ENCODE assay signal across 8 cellular contexts in genomic region chr19:12801466-12802266, GRCh38. TPM values are rescaled to one million over a fixed set of nuclear protein-coding genes. Genes with fewer than 3 reads are reported as not detected.
DNase-seq lines count a peak whose midpoint lies in the region; ATAC-seq and TF ChIP-seq lines count a peak whose summit lies in the region.

Gene PRDX2, minus strand, starts transcription at chr19:12801800. Its CDS starts 539 bp downstream, at chr19:12801261.
Gene THSD8, plus strand, starts transcription at chr19:12802069. Its CDS starts 3 bp downstream, at chr19:12802072.

- CTCF ChIA-PET in activated naive CD4-positive, alpha-beta T cell treated with anti-CD3 and anti-CD28 coated beads for 36 hours (lab: Charles Lee): interaction anchor here (0.6 to 13.8 kb wide), 4 partner anchors 25 to 162 kb away, joined by 3 to 341 read pairs (median 156); partner anchors contain the start of gene HOOK2

- in situ Hi-C loops in transverse colon (cut with MboI; ENCODE audit: low pct_ligation_motif_present in 1 of 4, low pct_unique_long_range_greater_than_20kb in 1 of 4, low sequenced_read_pairs in 3 of 4): no loop called here

- TF ChIP-seq CTCF in RWPE2 (IDR thresholded peaks at IDR 0.05; ENCODE audit: poor library complexity, severe bottlenecking): no peak
- TF ChIP-seq CTCF in gastroesophageal sphincter (IDR thresholded peaks at IDR 0.05): peak in 2 of 4 experiments; percentile 3 to 6
- TF ChIP-seq CTCF in neural cell (IDR thresholded peaks at IDR 0.05; ENCODE audit: poor library complexity, severe bottlenecking): peak; percentile 49
- TF ChIP-seq CTCF in transverse colon (IDR thresholded peaks at IDR 0.05): peak in 2 of 5 experiments; percentile 16 to 34

- H3K4me3 ChIP-seq in RWPE2 (ENCODE audit: severe bottlenecking) (peak within 1 kb of the TSS; percentile 72), gastroesophageal sphincter (peak within 1 kb of the TSS; percentile 73 to 88), neural cell (ENCODE audit: low read length) (peak within 1 kb of the TSS; percentile 95), transverse colon (peak within 1 kb of the TSS; percentile 36 to 84 (median 75))

- no peaks in the 10 kb centered on the region for H3K27me3 Mint-ChIP-seq in activated naive CD4-positive, alpha-beta T cell treated with anti-CD3 and anti-CD28 coated beads for 36 hours (ENCODE audit: low read depth)

- H2AFZ ChIP-seq in neural cell (ENCODE audit: low read depth, low read length): peak within 1 kb of the TSS; percentile 83

- H3K36me3 ChIP-seq in RWPE2 (ENCODE audit: low read depth) (peaks cover 19% of the 10 kb centered on the region), gastroesophageal sphincter (peaks cover 0 to 39% of the 10 kb centered on the region in 2 donors), neural cell (ENCODE audit: insufficient read depth, low read length) (no peaks in the 10 kb centered on the region), transverse colon (no peaks in the 10 kb centered on the region)

- H3K4me2 ChIP-seq in neural cell (ENCODE audit: low read length): peak within 1 kb of the TSS; percentile 93

- WGBS in gastroesophageal sphincter (ENCODE audit: low coverage in 1 of 2), 2 donors: 0% methylated on average over 1 to 13 of the region's 78 CpGs
- WGBS in transverse colon (ENCODE audit: low coverage in 1 of 2), 2 donors: 0% methylated on average over 60 of the region's 78 CpGs; no CpG with 5 or more reads in 1 of the 2 donors

- peak within 1 kb of the TSS; percentile 91 for H3K4me3 Mint-ChIP-seq in activated naive CD4-positive, alpha-beta T cell treated with anti-CD3 and anti-CD28 coated beads for 36 hours

- H3K9me3 ChIP-seq in RWPE2 (ENCODE audit: severe bottlenecking) (no peaks in the 10 kb centered on the region), gastroesophageal sphincter (no peaks in the 10 kb centered on the region), neural cell (ENCODE audit: low read length) (no peaks in the 10 kb centered on the region), transverse colon (no peaks in the 10 kb centered on the region)

- H3K27me3 ChIP-seq in RWPE2 (ENCODE audit: insufficient read depth, poor library complexity, severe bottlenecking) (no peaks in the 10 kb centered on the region), gastroesophageal sphincter (no peaks in the 10 kb centered on the region), neural cell (ENCODE audit: insufficient read depth, low read depth, low read length) (no peaks in the 10 kb centered on the region), transverse colon (no peaks in the 10 kb centered on the region)

- intact Hi-C loops in activated naive CD4-positive, alpha-beta T cell treated with anti-CD3 and anti-CD28 coated beads for 36 hours (cut with micrococcal nuclease): loop anchor here (1.0 kb wide), 1 partner anchor 10 kb away; the partner anchor contains the start of gene JUNB
- intact Hi-C loops in transverse colon (cut with DNase I; ENCODE audit: low total_unique reads): loop anchor here (5.0 kb wide), 1 partner anchor 34 kb away; no protein-coding TSS in a partner anchor

- TF ChIP-seq POLR2A in gastroesophageal sphincter (IDR thresholded peaks at IDR 0.05): peak; percentile 75 to 84
- peak; percentile 98 for TF ChIP-seq POLR2A in transverse colon (IDR thresholded peaks at IDR 0.05)

- H3K27ac ChIP-seq in RWPE2 (ENCODE audit: poor library complexity, severe bottlenecking) (peak within 1 kb of the TSS; percentile 60), gastroesophageal sphincter (peak within 1 kb of the TSS; percentile 60 to 89 (median 86)), neural cell (ENCODE audit: low read length) (peak within 1 kb of the TSS; percentile 85), transverse colon (peak within 1 kb of the TSS; percentile 80 to 88 (median 84))

- TF ChIP-seq EP300 in gastroesophageal sphincter (IDR thresholded peaks at IDR 0.05): no peak
- TF ChIP-seq EP300 in neural cell (conservative IDR thresholded peaks at IDR 0.05; ENCODE audit: poor library complexity, severe bottlenecking): peak; percentile 72
- no peak for TF ChIP-seq EP300 in transverse colon (IDR thresholded peaks at IDR 0.05; ENCODE audit: low read depth)

- H3K36me3 Mint-ChIP-seq in activated naive CD4-positive, alpha-beta T cell treated with anti-CD3 and anti-CD28 coated beads for 36 hours (ENCODE audit: low read depth): peaks cover 14% of the 10 kb centered on the region

- no peaks in the 10 kb centered on the region for H3K9me2 ChIP-seq in neural cell (ENCODE audit: insufficient read depth, low read length)

- peak; percentile 38 for TF ChIP-seq RAD21 in neural cell (conservative IDR thresholded peaks at IDR 0.05)

- ATAC-seq in RWPE2 (ENCODE audit: low read depth) (peak; percentile 71), gastroesophageal sphincter (peak; percentile 79), GM21786 (IDR thresholded peaks at IDR 0.05; ENCODE audit: unreplicated experiment) (no peak)

- H3K27ac Mint-ChIP-seq in activated naive CD4-positive, alpha-beta T cell treated with anti-CD3 and anti-CD28 coated beads for 36 hours: peak within 1 kb of the TSS; percentile 80

- H3K79me2 ChIP-seq in neural cell (replicated peaks; ENCODE audit: insufficient read depth, low read length): peaks cover 19% of the 10 kb centered on the region

- peak within 1 kb of the TSS; percentile 97 for H3K9ac ChIP-seq in neural cell (ENCODE audit: low read length)

- H3K4me1 Mint-ChIP-seq in activated naive CD4-positive, alpha-beta T cell treated with anti-CD3 and anti-CD28 coated beads for 36 hours (ENCODE audit: low read depth): peaks cover 29% of the 10 kb centered on the region

- no peaks in the 10 kb centered on the region for H4K20me1 ChIP-seq in neural cell (ENCODE audit: insufficient read depth)

- no peaks in the 10 kb centered on the region for H3K9me3 Mint-ChIP-seq in activated naive CD4-positive, alpha-beta T cell treated with anti-CD3 and anti-CD28 coated beads for 36 hours

- no peaks in the 10 kb centered on the region for H3F3A ChIP-seq in neural cell (ENCODE audit: insufficient read depth, low read length, poor library complexity, severe bottlenecking)

- DNase-seq in EH (ENCODE audit: low read depth) (peak; percentile 66), KG1 (lab: John Stamatoyannopoulos, UW) (peak; percentile 37), RWPE2 (ENCODE audit: low spot score) (peak; percentile 82), transverse colon (peak; percentile 90)
- DNase-seq in activated naive CD4-positive, alpha-beta T cell treated with anti-CD3 and anti-CD28 coated beads for 36 hours: peak; percentile 80

- H3K4me1 ChIP-seq in RWPE2 (ENCODE audit: insufficient read depth, poor library complexity, severe bottlenecking) (no peaks in the 10 kb centered on the region), gastroesophageal sphincter (peaks cover 0 to 45% (median 14%) of the 10 kb centered on the region in 3 donors), transverse colon (peaks cover 9 to 26% (median 20%) of the 10 kb centered on the region in 4 donors)

TF ChIP-seq in neural cell, 6 proteins besides CTCF, POLR2A, EP300 and RAD21:
- peak; percentile 97 for TF ChIP-seq TAF1 (IDR thresholded peaks at IDR 0.05; ENCODE audit: low read depth)
- peak; percentile 96 for TF ChIP-seq REST (IDR thresholded peaks at IDR 0.05; ENCODE audit: borderline replicate concordance)
- peak; percentile 98 for TF ChIP-seq POLR2AphosphoS5 (IDR thresholded peaks at IDR 0.05)
- TF ChIP-seq SMC3 (conservative IDR thresholded peaks at IDR 0.05; ENCODE audit: poor library complexity): peak; percentile 44
- peak; percentile 87 for TF ChIP-seq MXI1 (conservative IDR thresholded peaks at IDR 0.05; ENCODE audit: poor library complexity, severe bottlenecking)
- no peak for TF ChIP-seq EZH2 (IDR thresholded peaks at IDR 0.05; ENCODE audit: borderline replicate concordance, insufficient read depth, low read length, poor library complexity, severe bottlenecking)

RNA-seq across cellular contexts. Expression of gene PRDX2, which starts in this region (rescaled TPM):
- 100 to 1,000 TPM; 237 to 249 TPM for total RNA-seq in activated naive CD4-positive, alpha-beta T cell treated with anti-CD3 and anti-CD28 coated beads for 36 hours
- 100 to 1,000 TPM; 178 to 303 (median 227) TPM for total RNA-seq in gastroesophageal sphincter
- polyA plus RNA-seq in neural cell: 832 and 882 TPM in 2 replicates
- polyA minus RNA-seq in neural cell: 318 and 324 TPM in 2 replicates
- 100 to 1,000 TPM; 172 to 357 (median 198) TPM for total RNA-seq in transverse colon

RNA-seq across cellular contexts. Expression of gene THSD8, which starts in this region (rescaled TPM):
- total RNA-seq in activated naive CD4-positive, alpha-beta T cell treated with anti-CD3 and anti-CD28 coated beads for 36 hours: 10 to 100 TPM; 41.4 to 43.2 TPM
- total RNA-seq in gastroesophageal sphincter: not detected
- not detected in 2 replicates for polyA plus RNA-seq in neural cell
- polyA minus RNA-seq in neural cell: not detected in 2 replicates
- 1 to 10 TPM in 1 of 4 donors, not detected in 3; 1.6 TPM for total RNA-seq in transverse colon

Comparison
In these comparisons a context has a peak if more than half of its experiments do, and no peak if none do; other contexts are left out.
1. RNA of gene THSD8 (total RNA-seq): 41.4 to 43.2 TPM in activated naive CD4-positive, alpha-beta T cell treated with anti-CD3 and anti-CD28 coated beads for 36 hours; not detected in gastroesophageal sphincter and 1.6 TPM in transverse colon; every median in the first group is over 10 times any median in the second.
2. DNase-seq: peak in every context shown above with its lines; median percentile 90 in transverse colon; 82 in RWPE2; 80 in activated naive CD4-positive, alpha-beta T cell treated with anti-CD3 and anti-CD28 coated beads for 36 hours; 66 in EH; 37 in KG1.
3. Peak in every context shown above with its lines, with median percentiles within 50 percentile points of each other: H3K27ac ChIP-seq and H3K4me3 ChIP-seq.